Comparison of ENCODE assay signal across 11 cellular contexts in the genomic region with DNA sequence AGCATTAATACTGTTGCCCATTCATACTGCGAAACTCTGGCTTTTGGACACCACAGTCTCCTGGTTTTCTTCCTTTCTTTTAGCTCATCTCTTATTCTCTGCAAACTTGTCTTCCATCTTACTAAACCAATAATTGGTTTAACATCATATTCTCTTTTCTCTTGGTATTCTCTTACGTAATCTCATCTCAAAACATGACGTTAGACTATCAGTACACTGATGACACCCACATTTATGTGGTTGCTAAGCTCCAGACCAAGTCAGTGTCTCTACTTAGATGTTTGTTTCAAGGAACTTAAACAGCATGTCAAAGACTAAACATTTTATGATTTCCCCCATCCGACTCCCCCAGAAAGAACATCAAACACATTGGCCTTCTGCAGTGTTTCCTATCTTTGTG. TPM values are rescaled to one million over a fixed set of nuclear protein-coding genes. Genes with fewer than 3 reads are reported as not detected.
DNase-seq lines count a peak whose midpoint lies in the region; ATAC-seq, FAIRE-seq and TF ChIP-seq lines count a peak whose summit lies in the region.
"Had no signal": no experiment of that assay in that cellular context is flagged by ENCODE, and none has a peak within 500 bp of the region (broad histone marks: within the 10 kb centered on the region; RNA-seq: fewer than 3 reads in every experiment).

No MANE protein-coding gene starts in this region.

- H3K27ac ChIP-seq in CD4-positive, alpha-beta memory T cell (ENCODE audit: low read depth, low read length), result no peak overlapping the region
- H3K27ac ChIP-seq in HUES6 (ENCODE audit: low read depth, low read length), result no peak overlapping the region
- H3K27ac ChIP-seq: heart left ventricle had no signal

- no peak overlapping the region for H3K4me3 ChIP-seq in CD4-positive, alpha-beta memory T cell (ENCODE audit: low read length in 2 of 2)
- H3K4me3 ChIP-seq in HUES6 (ENCODE audit: low read depth, low read length), result peak overlapping the region; percentile 94; the same call in 1 of the 2 replicates
- H3K4me3 ChIP-seq: mucosa of descending colon had no signal

- peaks cover 41 to 42% of the 10 kb centered on the region in 2 donors for H3K36me3 Mint-ChIP-seq in CD4-positive, alpha-beta memory T cell
- peaks cover 57% of the 10 kb centered on the region for H3K36me3 Mint-ChIP-seq in brain
- H3K36me3 Mint-ChIP-seq in natural killer cell treated with Interleukin-12 subunit alpha and Interleukin-12 subunit beta and Interleukin-15 and Interleukin-18, amount 100 ng/mL, for 72 hours, result peaks cover 30% of the 10 kb centered on the region

- peaks cover 8% of the 10 kb centered on the region for H3K36me3 ChIP-seq in CD4-positive, alpha-beta memory T cell (ENCODE audit: insufficient read depth, low read length)
- H3K36me3 ChIP-seq in HUES6 (ENCODE audit: control insufficient read depth, insufficient read depth, low read length), result peaks cover 52% of the 10 kb centered on the region

- H3K9ac ChIP-seq in HUES6 (ENCODE audit: low read length), result no peak overlapping the region

- peak overlapping the region in 3 of 7 donors; percentile 6 to 75 (median 48) for H3K27ac Mint-ChIP-seq in CD4-positive, alpha-beta memory T cell
- peak overlapping the region in 4 of 5 experiments; percentile 1 to 59 (median 22) for H3K27ac Mint-ChIP-seq in brain
- H3K27ac Mint-ChIP-seq in natural killer cell treated with Interleukin-12 subunit alpha and Interleukin-12 subunit beta and Interleukin-15 and Interleukin-18, amount 100 ng/mL, for 72 hours, result no peak overlapping the region
- H3K27ac Mint-ChIP-seq: stimulated activated memory B cell treated with anti-CD40 and anti-IgM and Interleukin-4, amounts not matched to agents 10 μg/mL and 1 μg/mL and 100 μg/mL, for 72 hours had no signal

- intact Hi-C loops in CD4-positive, alpha-beta memory T cell (cut with micrococcal nuclease), result loop anchor here (2.0 to 10.0 kb wide), 3 partner anchors 563 to 1573 kb away; a partner anchor contains a TSS

- H3K4me1 ChIP-seq in CD4-positive, alpha-beta memory T cell (ENCODE audit: insufficient read depth, low read length), result peaks cover 25% of the 10 kb centered on the region
- H3K4me1 ChIP-seq in HUES6 (ENCODE audit: control insufficient read depth, insufficient read depth, low read length), result no peaks in the 10 kb centered on the region

- no peak for TF ChIP-seq CTCF in brain (conservative IDR thresholded peaks at IDR 0.05)

- H3K27me3 ChIP-seq in CD4-positive, alpha-beta memory T cell (ENCODE audit: insufficient read depth, low read length), result no peaks in the 10 kb centered on the region
- H3K27me3 ChIP-seq in HUES6 (ENCODE audit: control insufficient read depth, insufficient read depth, low read length), result no peaks in the 10 kb centered on the region
- H3K27me3 ChIP-seq: heart left ventricle had no signal

- H3K4me1 Mint-ChIP-seq in CD4-positive, alpha-beta memory T cell, result peaks cover 28 to 48% (median 36%) of the 10 kb centered on the region in 4 donors
- peaks cover 48% of the 10 kb centered on the region for H3K4me1 Mint-ChIP-seq in brain
- H3K4me1 Mint-ChIP-seq in natural killer cell treated with Interleukin-12 subunit alpha and Interleukin-12 subunit beta and Interleukin-15 and Interleukin-18, amount 100 ng/mL, for 72 hours (ENCODE audit: low read depth in 2 of 2), result peaks cover 27 to 31% of the 10 kb centered on the region in 2 donors

- CTCF ChIA-PET in CD4-positive, alpha-beta memory T cell (lab: Charles Lee; ENCODE audit: partially characterized antibody), result interaction anchor here (1.1 kb wide), 1 partner anchor 18 kb away, joined by 3 read pairs; no protein-coding TSS in a partner anchor

- no peak for FAIRE-seq in urothelium cell line (lab: Jason Lieb, UNC)
- FAIRE-seq: colon had no signal

- POLR2A ChIA-PET in CD4-positive, alpha-beta memory T cell (lab: Charles Lee; ENCODE audit: partially characterized antibody), result interaction anchor here (2.9 kb wide), 1 partner anchor 13 kb away, joined by 6 read pairs; no protein-coding TSS in a partner anchor

- no peak for ATAC-seq in natural killer cell treated with Interleukin-12 subunit alpha and Interleukin-12 subunit beta and Interleukin-15 and Interleukin-18, amount 100 ng/mL, for 72 hours
- ATAC-seq: heart left ventricle; mucosa of descending colon; stimulated activated memory B cell treated with anti-CD40 and anti-IgM and Interleukin-4, amounts not matched to agents 10 μg/mL and 1 μg/mL and 100 μg/mL, for 72 hours had no signal

- peak overlapping the region; percentile 7 to 91 (median 58) for H3K4me3 Mint-ChIP-seq in CD4-positive, alpha-beta memory T cell
- peak overlapping the region; percentile 86 to 92 (median 90) for H3K4me3 Mint-ChIP-seq in brain
- peak overlapping the region; percentile 58 for H3K4me3 Mint-ChIP-seq in natural killer cell treated with Interleukin-12 subunit alpha and Interleukin-12 subunit beta and Interleukin-15 and Interleukin-18, amount 100 ng/mL, for 72 hours
- H3K4me3 Mint-ChIP-seq: stimulated activated memory B cell treated with anti-CD40 and anti-IgM and Interleukin-4, amounts not matched to agents 10 μg/mL and 1 μg/mL and 100 μg/mL, for 72 hours had no signal

- H3K9me3 ChIP-seq in CD4-positive, alpha-beta memory T cell (ENCODE audit: control insufficient read depth in 1 of 2, low read length in 2 of 2), result no peaks in the 10 kb centered on the region
- H3K9me3 ChIP-seq in HUES6 (ENCODE audit: control insufficient read depth, insufficient read depth, low read depth, low read length), result peaks cover 10% of the 10 kb centered on the region

- peaks cover 0 to 3% of the 10 kb centered on the region in 2 donors for H3K27me3 Mint-ChIP-seq in CD4-positive, alpha-beta memory T cell
- H3K27me3 Mint-ChIP-seq in brain, result peaks cover 9% of the 10 kb centered on the region
- peaks cover 4 to 7% of the 10 kb centered on the region in 2 donors for H3K27me3 Mint-ChIP-seq in natural killer cell treated with Interleukin-12 subunit alpha and Interleukin-12 subunit beta and Interleukin-15 and Interleukin-18, amount 100 ng/mL, for 72 hours
- H3K27me3 Mint-ChIP-seq: stimulated activated memory B cell treated with anti-CD40 and anti-IgM and Interleukin-4, amounts not matched to agents 10 μg/mL and 1 μg/mL and 100 μg/mL, for 72 hours had no signal

- DNase-seq in CD4-positive, alpha-beta memory T cell, result no peak
- no peak for DNase-seq in natural killer cell treated with Interleukin-12 subunit alpha and Interleukin-12 subunit beta and Interleukin-15 and Interleukin-18, amount 100 ng/mL, for 72 hours (ENCODE audit: low spot score)
- DNase-seq in NAMALWA (ENCODE audit: low spot score), result no peak
- no peak for DNase-seq in NK-92 treated with Interleukin-12 subunit alpha and Interleukin-12 subunit beta, amount 100 ng/mL, for 24 hours (lab: John Stamatoyannopoulos, UW)
- no peak for DNase-seq in urothelium cell line (ENCODE audit: low spot score)
- DNase-seq: heart left ventricle, mucosa of descending colon had no signal

- H3K9me3 Mint-ChIP-seq in CD4-positive, alpha-beta memory T cell, result peaks cover 0 to 11% (median 8%) of the 10 kb centered on the region in 8 donors
- H3K9me3 Mint-ChIP-seq in brain, result peaks cover 8 to 14% (median 11%) of the 10 kb centered on the region in 5 experiments
- H3K9me3 Mint-ChIP-seq in natural killer cell treated with Interleukin-12 subunit alpha and Interleukin-12 subunit beta and Interleukin-15 and Interleukin-18, amount 100 ng/mL, for 72 hours, result peaks cover 7% of the 10 kb centered on the region

RNA-seq across cellular contexts. Expression of a gene that starts 2.1 kb away (rescaled TPM):
- total RNA-seq in CD4-positive, alpha-beta memory T cell, result 10 to 100 TPM; 57.0 to 59.9 TPM
- 10 to 100 TPM; 38.7 to 43.1 TPM for polyA plus RNA-seq in CD4-positive, alpha-beta memory T cell
- 22.4 TPM for polyA plus RNA-seq in brain (ENCODE audit: insufficient read depth, low read depth, low replicate concordance)
- 10 to 100 TPM; 43.5 to 53.8 TPM for total RNA-seq in natural killer cell treated with Interleukin-12 subunit alpha and Interleukin-12 subunit beta and Interleukin-15 and Interleukin-18, amount 100 ng/mL, for 72 hours

Comparison
In these comparisons a context has a peak if more than half of its experiments do, and no peak if none do; other contexts are left out.
1. H3K27ac Mint-ChIP-seq: peak in brain (4 of 5); none in natural killer cell treated with Interleukin-12 subunit alpha and Interleukin-12 subunit beta and Interleukin-15 and Interleukin-18, amount 100 ng/mL, for 72 hours (0 of 2).
2. Peak in every context shown above with its lines, with median percentiles within 50 percentile points of each other: H3K4me3 Mint-ChIP-seq.